ENCODE assay signal across 23 cellular contexts in the genomic region with DNA sequence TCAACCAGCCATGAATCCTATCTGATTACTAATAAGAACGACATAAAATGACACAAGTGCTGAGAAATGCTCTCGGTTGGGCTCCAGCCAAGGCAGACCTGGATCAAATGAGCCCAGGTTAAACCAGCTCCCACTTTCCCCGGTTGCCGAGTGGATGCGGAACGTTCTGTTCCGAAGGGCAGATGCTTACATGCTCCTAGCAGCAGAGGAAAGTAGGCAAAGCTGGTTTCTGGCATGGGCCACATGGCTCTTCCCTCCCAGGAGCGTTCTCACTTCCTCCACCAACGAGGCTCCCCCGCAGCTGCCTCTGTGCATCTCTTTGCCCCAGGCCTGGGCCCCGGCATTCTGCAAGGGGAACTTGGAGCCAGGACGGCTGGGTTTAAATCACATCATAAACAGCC.
DNase-seq lines count a peak whose midpoint lies in the region; FAIRE-seq and TF ChIP-seq lines count a peak whose summit lies in the region.
"Had no signal": no experiment of that assay in that cellular context is flagged by ENCODE, and none has a peak within 500 bp of the region (broad histone marks: within the 10 kb centered on the region; RNA-seq: fewer than 3 reads in every experiment).

No MANE protein-coding gene starts in this region.

- peak; percentile 96 for FAIRE-seq in RCC 7860 (lab: Jason Lieb, UNC)
- FAIRE-seq: GM12892 had no signal

- DNase-seq in Caki2 (ENCODE audit: low read depth) (peak; percentile 82), RCC 7860 (ENCODE audit: low spot score) (peak; percentile 90), globus pallidus (ENCODE audit: low spot score) (peak; percentile 29), suprapubic skin (ENCODE audit: low spot score in 2 of 2) (no peak), GF-D8 (lab: John Stamatoyannopoulos, UW) (no peak), HFFc6 (no peak)
- no peak for DNase-seq in activated naive CD4-positive, alpha-beta T cell treated with Interleukin-2 at 50 U/mL for 16 hours
- DNase-seq: activated CD4-positive, alpha-beta T cell treated with anti-CD3 and anti-CD28 coated beads, Interleukin-2, amount 50 U/mL, for 48 hours; activated CD4-positive, CD25-positive, alpha-beta regulatory T cell; activated naive CD8-positive, alpha-beta T cell treated with anti-CD3 and anti-CD28 coated beads, Interleukin-2, amount 10 ng/mL, durations not matched to agents 7 days and 5 days; COR-L47; HCEC 1CT; NCI-H1105; NCI-H1930; Right ventricle myocardium superior; stimulated activated CD4-positive, alpha-beta T cell treated with anti-CD3 and anti-CD28 coated beads, Interleukin-2, amount 100 ng/mL, for 24 hours; T1000; uterus had no signal

- H3K36me3 Mint-ChIP-seq in nephron (ENCODE audit: low read depth) (peaks cover 6% of the 10 kb centered on the region), HFFc6 (ENCODE audit: low read depth) (peaks cover 5% of the 10 kb centered on the region)

- WGBS in suprapubic skin = 53% methylated on average over 12 of the region's 12 CpGs

- H3K9me3 ChIP-seq in suprapubic skin = no peaks in the 10 kb centered on the region
- H3K9me3 ChIP-seq: uterus had no signal

- no peaks in the 10 kb centered on the region for H3K36me3 ChIP-seq in suprapubic skin
- H3K36me3 ChIP-seq: BLaER1, uterus had no signal

- in situ Hi-C loops in Caki2 (cut with HindIII; ENCODE audit: low pct_unique_long_range_greater_than_20kb, low sequenced_read_pairs) = no loop called here

- H3K27ac ChIP-seq in suprapubic skin = no peak overlapping the region
- H3K27ac ChIP-seq: BLaER1, HL-60, skin epidermis, uterus had no signal

- H3K27ac Mint-ChIP-seq in nephron (peak overlapping the region in 2 of 3 experiments; percentile 48 to 63), HFFc6 (no peak overlapping the region)
- H3K27ac Mint-ChIP-seq: activated naive CD8-positive, alpha-beta T cell treated with anti-CD3 and anti-CD28 coated beads, Interleukin-2, amount 10 ng/mL, durations not matched to agents 7 days and 5 days had no signal

- no peaks in the 10 kb centered on the region for H3K27me3 ChIP-seq in suprapubic skin
- H3K27me3 ChIP-seq: BLaER1, uterus had no signal

- TF ChIP-seq EP300 in suprapubic skin (IDR thresholded peaks at IDR 0.05) = no peak

- H3K9me3 Mint-ChIP-seq in nephron (peaks cover 12% of the 10 kb centered on the region), HFFc6 (peaks cover 60% of the 10 kb centered on the region)

- H3K27me3 Mint-ChIP-seq in nephron (ENCODE audit: low read depth) (peaks cover 8% of the 10 kb centered on the region), HFFc6 (ENCODE audit: insufficient read depth) (no peaks in the 10 kb centered on the region)
- H3K27me3 Mint-ChIP-seq: activated naive CD8-positive, alpha-beta T cell treated with anti-CD3 and anti-CD28 coated beads, Interleukin-2, amount 10 ng/mL, durations not matched to agents 7 days and 5 days had no signal

- H3K4me3 ChIP-seq in suprapubic skin = no peak overlapping the region
- H3K4me3 ChIP-seq: BLaER1, skin epidermis, uterus had no signal

- no peaks in the 10 kb centered on the region for H3K4me1 Mint-ChIP-seq in nephron
- 0 out of 2 replicates have a peak, but pooled peaks cover under 1% of the 10 kb centered on the region for H3K4me1 Mint-ChIP-seq in HFFc6 (ENCODE audit: low read depth)
- H3K4me1 Mint-ChIP-seq: activated naive CD8-positive, alpha-beta T cell treated with anti-CD3 and anti-CD28 coated beads, Interleukin-2, amount 10 ng/mL, durations not matched to agents 7 days and 5 days had no signal

- TF ChIP-seq CTCF in nephron (IDR thresholded peaks at IDR 0.05; ENCODE audit: unreplicated experiment in 3 of 3) = no peak
- no peak for TF ChIP-seq CTCF in suprapubic skin (IDR thresholded peaks at IDR 0.05)
- no peak for TF ChIP-seq CTCF in HFFc6 (IDR thresholded peaks at IDR 0.05)

- H3K4me3 Mint-ChIP-seq in nephron = no peak overlapping the region
- H3K4me3 Mint-ChIP-seq in HFFc6 = no peak overlapping the region
- H3K4me3 Mint-ChIP-seq: activated naive CD8-positive, alpha-beta T cell treated with anti-CD3 and anti-CD28 coated beads, Interleukin-2, amount 10 ng/mL, durations not matched to agents 7 days and 5 days had no signal

- no peaks in the 10 kb centered on the region for H3K4me1 ChIP-seq in suprapubic skin
- H3K4me1 ChIP-seq: uterus had no signal

- TF ChIP-seq POLR2A in suprapubic skin (IDR thresholded peaks at IDR 0.05) = no peak

Comparison
In these comparisons a context has a peak if more than half of its experiments do, and no peak if none do; other contexts are left out.
1. DNase-seq: peak in Caki2 (single experiment), RCC 7860 (single experiment) and globus pallidus (single experiment); none in activated naive CD4-positive, alpha-beta T cell treated with Interleukin-2 at 50 U/mL for 16 hours (single experiment), suprapubic skin (0 of 2), GF-D8 (single experiment) and HFFc6 (single experiment).